15 cellular contexts compared by ENCODE assay signal in genomic region chr17:47708312-47708863, GRCh38. TPM values are rescaled to one million over a fixed set of nuclear protein-coding genes. Genes with fewer than 3 reads are reported as not detected.
DNase-seq lines count a peak whose midpoint lies in the region; ATAC-seq and TF ChIP-seq lines count a peak whose summit lies in the region.
"Had no signal": no experiment of that assay in that cellular context is flagged by ENCODE, and none has a peak within 500 bp of the region (broad histone marks: within the 10 kb centered on the region; RNA-seq: fewer than 3 reads in every experiment).

No MANE protein-coding gene starts in this region.

- peaks cover 41% of the 10 kb centered on the region for H3K27me3 Mint-ChIP-seq in nephron progenitor cell (ENCODE audit: low read depth, poor library complexity)
- H3K27me3 Mint-ChIP-seq in activated CD4-positive, alpha-beta T cell treated with anti-CD3 and anti-CD28 coated beads, Interleukin-2, amount 10 ng/mL, durations not matched to agents 7 days and 5 days: no peaks in the 10 kb centered on the region

- H3K4me3 ChIP-seq in fibroblast of the aortic adventitia (ENCODE audit: low read depth, low read length) (peak overlapping the region; percentile 50), upper lobe of left lung (peak overlapping the region in 3 of 4 donors; percentile 31 to 34 (median 33))
- H3K4me3 ChIP-seq: GM12878 had no signal

- DNase-seq in fibroblast of the aortic adventitia (ENCODE audit: low read depth): no peak
- no peak for DNase-seq in nephron progenitor cell
- DNase-seq in upper lobe of left lung: no peak
- no peak for DNase-seq in T-helper 2 cell
- no peak for DNase-seq in activated CD4-positive, alpha-beta T cell treated with anti-CD3 and anti-CD28 coated beads, Interleukin-2, amount 10 ng/mL, durations not matched to agents 7 days and 5 days
- no peak for DNase-seq in DMS 273 treated with DMSO at 0.1 percent for 48 hours (lab: John Stamatoyannopoulos, UW)
- DNase-seq: activated effector memory CD4-positive, alpha-beta T cell treated with Interleukin-2 at 50 U/mL for 16 hours; Caco-2; NCI-H187 treated with DMSO at 0.1 percent for 48 hours; NCI-H446 treated with DMSO at 0.1 percent for 48 hours; SHP77 treated with DMSO at 0.1 percent for 48 hours had no signal

- no peak for TF ChIP-seq EP300 in upper lobe of left lung (IDR thresholded peaks at IDR 0.05)

- H3K4me1 Mint-ChIP-seq in nephron progenitor cell: peaks cover 45% of the 10 kb centered on the region
- peaks cover 58% of the 10 kb centered on the region for H3K4me1 Mint-ChIP-seq in activated CD4-positive, alpha-beta T cell treated with anti-CD3 and anti-CD28 coated beads, Interleukin-2, amount 10 ng/mL, durations not matched to agents 7 days and 5 days

- no peaks in the 10 kb centered on the region for H3K9me3 ChIP-seq in upper lobe of left lung
- H3K9me3 ChIP-seq: Caco-2 had no signal

- WGBS in upper lobe of left lung, 2 donors: 82 to 85% methylated on average over 13 to 24 of the region's 31 CpGs

- TF ChIP-seq CTCF in VCaP (conservative IDR thresholded peaks at IDR 0.05) (no peak), fibroblast of the aortic adventitia (IDR thresholded peaks at IDR 0.05; ENCODE audit: insufficient read depth, low read length) (no peak), nephron progenitor cell (IDR thresholded peaks at IDR 0.05) (no peak), upper lobe of left lung (IDR thresholded peaks at IDR 0.05) (no peak)

- peaks cover 15 to 45% (median 25%) of the 10 kb centered on the region in 4 donors for H3K4me1 ChIP-seq in upper lobe of left lung
- H3K4me1 ChIP-seq: Caco-2 had no signal

- CTCF ChIA-PET in activated CD4-positive, alpha-beta T cell treated with anti-CD3 and anti-CD28 coated beads, Interleukin-2, amount 10 ng/mL, durations not matched to agents 7 days and 5 days (lab: Charles Lee): interaction anchor here (0.8 to 5.2 kb wide), 3 partner anchors 9 to 19 kb away, joined by 3 to 32 read pairs (median 4); no protein-coding TSS in a partner anchor

- peaks cover 37% of the 10 kb centered on the region for H3K36me3 Mint-ChIP-seq in nephron progenitor cell (ENCODE audit: low read depth)
- no peaks in the 10 kb centered on the region for H3K36me3 Mint-ChIP-seq in activated CD4-positive, alpha-beta T cell treated with anti-CD3 and anti-CD28 coated beads, Interleukin-2, amount 10 ng/mL, durations not matched to agents 7 days and 5 days (ENCODE audit: low read depth)

- POLR2A ChIA-PET in activated CD4-positive, alpha-beta T cell treated with anti-CD3 and anti-CD28 coated beads, Interleukin-2, amount 10 ng/mL, durations not matched to agents 7 days and 5 days (lab: Charles Lee): no interaction called here

- no peaks in the 10 kb centered on the region for H3K9me3 Mint-ChIP-seq in nephron progenitor cell
- H3K9me3 Mint-ChIP-seq in activated CD4-positive, alpha-beta T cell treated with anti-CD3 and anti-CD28 coated beads, Interleukin-2, amount 10 ng/mL, durations not matched to agents 7 days and 5 days: no peaks in the 10 kb centered on the region
- H3K9me3 Mint-ChIP-seq: T-helper 2 cell treated with Interferon-gamma antibody and Interleukin-4, amounts not matched to agents 5 μg/mL and 100 μg/mL, for 36 hours had no signal

- H3K27ac ChIP-seq in VCaP (peak overlapping the region; percentile 63; the same call in 1 of the 2 replicates), upper lobe of left lung (no peak overlapping the region)

- ATAC-seq in upper lobe of left lung (ENCODE audit: low FRiP score in 2 of 2): no peak
- ATAC-seq: activated CD4-positive, CD25-positive, alpha-beta regulatory T cell treated with anti-CD3 and anti-CD28 coated beads, Interleukin-2, amount 50 U/mL, for 24 hours; GM12878 had no signal

- H3K27me3 ChIP-seq in upper lobe of left lung: no peaks in the 10 kb centered on the region

- TF ChIP-seq POLR2A in upper lobe of left lung (IDR thresholded peaks at IDR 0.05): no peak

- H3K36me3 ChIP-seq in upper lobe of left lung: peaks cover 3 to 32% (median 17%) of the 10 kb centered on the region in 4 donors

- H3K4me3 Mint-ChIP-seq in nephron progenitor cell: peak overlapping the region; percentile 36
- H3K4me3 Mint-ChIP-seq in activated CD4-positive, alpha-beta T cell treated with anti-CD3 and anti-CD28 coated beads, Interleukin-2, amount 10 ng/mL, durations not matched to agents 7 days and 5 days: no peak overlapping the region
- H3K4me3 Mint-ChIP-seq: T-helper 2 cell treated with Interferon-gamma antibody and Interleukin-4, amounts not matched to agents 5 μg/mL and 100 μg/mL, for 36 hours had no signal

- no peak overlapping the region for H3K27ac Mint-ChIP-seq in nephron progenitor cell
- H3K27ac Mint-ChIP-seq in activated CD4-positive, alpha-beta T cell treated with anti-CD3 and anti-CD28 coated beads, Interleukin-2, amount 10 ng/mL, durations not matched to agents 7 days and 5 days: no peak overlapping the region
- H3K27ac Mint-ChIP-seq: T-helper 2 cell treated with Interferon-gamma antibody and Interleukin-4, amounts not matched to agents 5 μg/mL and 100 μg/mL, for 36 hours had no signal

RNA-seq across cellular contexts. Expression of gene TBKBP1, which starts 14.4 kb away (rescaled TPM):
- total RNA-seq in fibroblast of the aortic adventitia (ENCODE audit: low replicate concordance): 7.9 and 9.5 TPM in 2 replicates
- 10 to 100 TPM in 4 of 6 donors, 1 to 10 TPM in 2; 6.4 to 28.3 (median 12.8) TPM for total RNA-seq in upper lobe of left lung
- 1 to 10 TPM; 2.5 to 3.0 TPM for total RNA-seq in activated CD4-positive, alpha-beta T cell treated with anti-CD3 and anti-CD28 coated beads, Interleukin-2, amount 10 ng/mL, durations not matched to agents 7 days and 5 days

RNA-seq across cellular contexts. Expression of gene TBX21, which starts 24.6 kb away (rescaled TPM):
- total RNA-seq in fibroblast of the aortic adventitia (ENCODE audit: low replicate concordance) (not detected in 2 replicates), upper lobe of left lung (1 to 10 TPM; 2.0 to 5.2 (median 3.4) TPM)
- 10 to 100 TPM; 13.8 to 16.0 TPM for total RNA-seq in activated CD4-positive, alpha-beta T cell treated with anti-CD3 and anti-CD28 coated beads, Interleukin-2, amount 10 ng/mL, durations not matched to agents 7 days and 5 days
- total RNA-seq: Caco-2 had no signal

RNA-seq across cellular contexts. Expression of gene KPNB1, which starts 58.7 kb away (rescaled TPM):
- total RNA-seq in fibroblast of the aortic adventitia (ENCODE audit: low replicate concordance) (473 and 851 TPM in 2 replicates), upper lobe of left lung (100 to 1,000 TPM; 162 to 223 (median 175) TPM)
- 100 to 1,000 TPM; 409 to 427 TPM for total RNA-seq in activated CD4-positive, alpha-beta T cell treated with anti-CD3 and anti-CD28 coated beads, Interleukin-2, amount 10 ng/mL, durations not matched to agents 7 days and 5 days
